Comparison of ENCODE assay signal across 13 cellular contexts in genomic region chr7:74028321-74028812, GRCh38. TPM values are rescaled to one million over a fixed set of nuclear protein-coding genes. Genes with fewer than 3 reads are reported as not detected.
A peak's percentile ranks its signal among the peaks of the same experiment; 100 is the strongest.
DNase-seq lines count a peak whose midpoint lies in the region; ATAC-seq and TF ChIP-seq lines count a peak whose summit lies in the region.
"Had no signal": no experiment of that assay in that cellular context is flagged by ENCODE, and none has a peak within 500 bp of the region (broad histone marks: within the 10 kb centered on the region; RNA-seq: fewer than 3 reads in every experiment).

No MANE protein-coding gene starts in this region.

- H3K4me1 ChIP-seq in GM23248 (ENCODE audit: insufficient read depth) (peaks cover 44% of the 10 kb centered on the region), lung (ENCODE audit: control insufficient read depth in 2 of 2, insufficient read depth in 2 of 2, low read length in 2 of 2) (peaks cover 0 to 16% of the 10 kb centered on the region in 2 donors), spleen (peaks cover 11 to 83% (median 51%) of the 10 kb centered on the region in 6 donors)
- H3K4me1 ChIP-seq: foreskin keratinocyte had no signal

- 0 out of 2 replicates have a peak overlapping the region, but pooled peaks have one; percentile 28 for H2AFZ ChIP-seq in GM23248

- H4K20me1 ChIP-seq in GM23248 (ENCODE audit: insufficient read depth) = no peaks in the 10 kb centered on the region

- peak overlapping the region; percentile 68 for H3K9ac ChIP-seq in GM23248

- H3K79me2 ChIP-seq in GM23248 (ENCODE audit: insufficient read depth) = peaks cover 11% of the 10 kb centered on the region; the same call in 1 of the 2 replicates

- H3K27me3 ChIP-seq in GM23248 (replicated peaks; ENCODE audit: insufficient read depth) (no peaks in the 10 kb centered on the region), lung (ENCODE audit: control insufficient read depth, insufficient read depth) (no peaks in the 10 kb centered on the region), spleen (replicated peaks in 1 of 7) (peaks cover 0 to 80% (median 25%) of the 10 kb centered on the region in 7 donors)

- no peaks in the 10 kb centered on the region for H3K36me3 ChIP-seq in GM23248 (ENCODE audit: low read depth)
- H3K36me3 ChIP-seq in lung (ENCODE audit: control insufficient read depth in 2 of 2, insufficient read depth in 2 of 2, low read length in 2 of 2) = no peaks in the 10 kb centered on the region
- no peaks in the 10 kb centered on the region for H3K36me3 ChIP-seq in spleen

- 8 to 14% methylated on average over 11 to 13 of the region's 13 CpGs for WGBS in GM23248 (ENCODE audit: low coverage in 1 of 2, low lambda C conversion rate in 2 of 2, missing lambda C conversion rate in 2 of 2), 2 experiments
- 17 to 20% methylated on average over 13 of the region's 13 CpGs for WGBS in lung, 2 donors
- 6 to 28% (median 11%) methylated on average over 3 to 13 of the region's 13 CpGs for WGBS in spleen, 5 donors

- H3K4me2 ChIP-seq in GM23248 (ENCODE audit: unreplicated experiment) = peak overlapping the region; percentile 77

- TF ChIP-seq CTCF in lung (IDR thresholded peaks at IDR 0.05; ENCODE audit: control extremely low read depth, extremely low read depth) = no peak
- TF ChIP-seq CTCF in spleen (IDR thresholded peaks at IDR 0.05 in 8 of 11, conservative IDR thresholded peaks at IDR 0.05 in 3 of 11) = no peak

- ATAC-seq in lung (ENCODE audit: insufficient read depth, low FRiP score) (no peak), GM21390 (IDR thresholded peaks at IDR 0.05; ENCODE audit: unreplicated experiment) (no peak)
- ATAC-seq: foreskin keratinocyte had no signal

- DNase-seq in GM23248 (no peak), lung (ENCODE audit: low spot score) (no peak), spleen (no peak), iPS-NIHi7 (ENCODE audit: extremely low spot score) (no peak), NCI-H2107 treated with DMSO at 0.1 percent for 48 hours (lab: John Stamatoyannopoulos, UW; ENCODE audit: unreplicated experiment) (no peak), GM03348 (ENCODE audit: low spot score) (no peak)
- DNase-seq: activated CD4-positive, alpha-beta T cell treated with anti-CD3 and anti-CD28 coated beads for 1 hour; foreskin keratinocyte; GOT3; NCI-H2171; SHP77 treated with DMSO at 0.1 percent for 48 hours had no signal

- intact Hi-C loops in spleen (cut with DNase I; ENCODE audit: low total_unique reads) = loop anchor here (5.0 kb wide), 1 partner anchor 161 kb away; no protein-coding TSS in a partner anchor

- H3K27ac ChIP-seq in GM23248 = no peak overlapping the region
- H3K27ac ChIP-seq in cingulate gyrus (ENCODE audit: low read depth, low read length) = peak overlapping the region; percentile 63
- peak overlapping the region; percentile 25 to 80 for H3K27ac ChIP-seq in lung (ENCODE audit: low read depth in 1 of 2, low read length in 1 of 2)
- peak overlapping the region in 7 of 8 donors; percentile 21 to 78 (median 70) for H3K27ac ChIP-seq in spleen
- H3K27ac ChIP-seq: foreskin keratinocyte had no signal

- H3K4me3 ChIP-seq in GM23248 (peak overlapping the region; percentile 70), lung (peak overlapping the region; percentile 34), spleen (peak overlapping the region; percentile 34 to 64 (median 45))

- no peak for TF ChIP-seq POLR2A in spleen (IDR thresholded peaks at IDR 0.05)

- in situ Hi-C loops in GM23248 (cut with MboI) = loop anchor here (10.0 kb wide), 1 partner anchor 154 kb away; no protein-coding TSS in a partner anchor

- H3K9me2 ChIP-seq in GM23248 (ENCODE audit: insufficient read depth) = no peaks in the 10 kb centered on the region

- H3K9me3 ChIP-seq in GM23248 (ENCODE audit: low read depth) = no peaks in the 10 kb centered on the region
- no peaks in the 10 kb centered on the region for H3K9me3 ChIP-seq in lung (ENCODE audit: control insufficient read depth in 2 of 2, insufficient read depth in 1 of 2, low read length in 1 of 2)
- H3K9me3 ChIP-seq in spleen = no peaks in the 10 kb centered on the region

- H3F3A ChIP-seq in GM23248 (ENCODE audit: insufficient read depth) = peaks cover 4% of the 10 kb centered on the region; the same call in 1 of the 2 replicates

RNA-seq across cellular contexts. Expression of gene ELN, which starts 0.4 kb away (rescaled TPM):
- 698 and 974 TPM in 2 replicates for total RNA-seq in GM23248 (2014; rRNA removed; shearing (Covaris generic))
- polyA plus RNA-seq in GM23248 (2016; fragmentation: Nextera tagmentation; extraction: Ambion mirVana) (539 and 568 TPM in 2 replicates), lung (10 to 100 TPM; 60.4 to 99.5 TPM), spleen (10 to 100 TPM; 11.1 to 65.9 (median 24.7) TPM)
- total RNA-seq in lung (100 to 1,000 TPM; 149 to 274 TPM), spleen (10 to 100 TPM; 11.7 to 94.7 (median 38.6) TPM)
- total RNA-seq: foreskin keratinocyte had no signal
- polyA plus RNA-seq: foreskin keratinocyte had no signal

RNA-seq across cellular contexts. Expression of gene LIMK1, which starts 55.2 kb away (rescaled TPM):
- total RNA-seq in GM23248 (2014; rRNA removed; shearing (Covaris generic)) = 30.0 and 37.3 TPM in 2 replicates
- polyA plus RNA-seq in GM23248 (2016; fragmentation: Nextera tagmentation; extraction: Ambion mirVana) = 3.9 TPM in 2 replicates
- total RNA-seq in lung = 10 to 100 TPM; 11.2 to 41.0 TPM
- polyA plus RNA-seq in lung = 10 to 100 TPM; 14.0 to 20.5 TPM
- 10 to 100 TPM; 33.1 to 45.8 (median 41.0) TPM for total RNA-seq in spleen
- 10 to 100 TPM; 15.2 to 24.6 (median 15.2) TPM for polyA plus RNA-seq in spleen
